ENCODE assay signal across 18 cellular contexts in the genomic region with DNA sequence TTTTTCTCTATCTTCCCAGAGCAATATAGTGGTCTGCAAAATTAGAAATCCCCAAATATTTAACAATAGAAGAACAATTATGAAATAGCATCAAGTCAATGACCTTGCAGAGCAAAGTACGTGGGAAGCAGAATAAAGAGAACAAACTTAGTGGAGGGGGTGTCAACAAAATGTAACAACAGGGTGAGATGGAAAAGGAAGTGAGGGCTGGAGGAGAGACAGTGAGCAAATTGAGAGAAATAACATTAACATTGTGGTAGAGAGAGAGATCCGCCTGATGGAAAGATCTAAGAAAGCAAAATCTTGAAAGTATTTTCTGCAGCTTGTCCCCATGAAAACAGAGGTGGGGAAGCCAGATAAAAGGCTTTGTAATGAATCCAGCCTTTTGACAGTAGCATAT. TPM values are rescaled to one million over a fixed set of nuclear protein-coding genes. Genes with fewer than 3 reads are reported as not detected.
DNase-seq lines count a peak whose midpoint lies in the region; ATAC-seq and TF ChIP-seq lines count a peak whose summit lies in the region.
"Had no signal": no experiment of that assay in that cellular context is flagged by ENCODE, and none has a peak within 500 bp of the region (broad histone marks: within the 10 kb centered on the region; RNA-seq: fewer than 3 reads in every experiment).

No MANE protein-coding gene starts in this region.

- H3K27ac ChIP-seq in upper lobe of right lung = no peak overlapping the region
- no peak overlapping the region for H3K27ac ChIP-seq in body of pancreas
- H3K27ac ChIP-seq: neural progenitor cell had no signal

- H3K4me1 ChIP-seq in upper lobe of right lung = peaks cover 10% of the 10 kb centered on the region
- no peaks in the 10 kb centered on the region for H3K4me1 ChIP-seq in body of pancreas
- H3K4me1 ChIP-seq: neural progenitor cell had no signal

- no peaks in the 10 kb centered on the region for H3K27me3 ChIP-seq in upper lobe of right lung
- no peaks in the 10 kb centered on the region for H3K27me3 ChIP-seq in body of pancreas
- H3K27me3 ChIP-seq: MG63, neural progenitor cell had no signal

- no peaks in the 10 kb centered on the region for H3K9me3 Mint-ChIP-seq in activated naive CD4-positive, alpha-beta T cell treated with anti-CD3 and anti-CD28 coated beads for 36 hours
- no peaks in the 10 kb centered on the region for H3K9me3 Mint-ChIP-seq in activated naive CD8-positive, alpha-beta T cell treated with anti-CD3 and anti-CD28 coated beads for 36 hours
- H3K9me3 Mint-ChIP-seq: endodermal cell, H9, neural progenitor cell had no signal

- peak overlapping the region; percentile 77 for H3K4me3 Mint-ChIP-seq in activated naive CD4-positive, alpha-beta T cell treated with anti-CD3 and anti-CD28 coated beads for 36 hours
- H3K4me3 Mint-ChIP-seq in activated naive CD8-positive, alpha-beta T cell treated with anti-CD3 and anti-CD28 coated beads for 36 hours = peak overlapping the region; percentile 70
- H3K4me3 Mint-ChIP-seq: endodermal cell, H9, neural progenitor cell had no signal

- CTCF ChIA-PET in activated naive CD4-positive, alpha-beta T cell treated with anti-CD3 and anti-CD28 coated beads for 36 hours (lab: Charles Lee) = interaction anchor here (0.8 to 2.4 kb wide), 5 partner anchors 9 to 118 kb away, joined by 3 to 11 read pairs (median 4); no protein-coding TSS in a partner anchor

- DNase-seq in activated naive CD4-positive, alpha-beta T cell treated with anti-CD3 and anti-CD28 coated beads for 36 hours = no peak
- no peak for DNase-seq in activated naive CD4-positive, alpha-beta T cell (lab: John Stamatoyannopoulos, UW)
- DNase-seq in MV-4-11 (lab: John Stamatoyannopoulos, UW) (peak; percentile 13), upper lobe of right lung (no peak), COLO668 (lab: John Stamatoyannopoulos, UW; ENCODE audit: unreplicated experiment) (no peak), body of pancreas (no peak)
- DNase-seq in activated naive CD8-positive, alpha-beta T cell treated with anti-CD3 and anti-CD28 coated beads for 36 hours = no peak
- DNase-seq: amygdala, endodermal cell, H9, mesendoderm, MG63, NCI-H2029, PC-3, SK-N-SH had no signal

- H3K27ac Mint-ChIP-seq in activated naive CD4-positive, alpha-beta T cell treated with anti-CD3 and anti-CD28 coated beads for 36 hours = peak overlapping the region; percentile 91
- H3K27ac Mint-ChIP-seq in activated naive CD8-positive, alpha-beta T cell treated with anti-CD3 and anti-CD28 coated beads for 36 hours = peak overlapping the region; percentile 90
- H3K27ac Mint-ChIP-seq: endodermal cell, H9, neural progenitor cell had no signal

- 28 to 53% methylated on average over 2 of the region's 2 CpGs for WGBS in body of pancreas, 2 donors

- TF ChIP-seq POLR2A in body of pancreas (IDR thresholded peaks at IDR 0.05) = no peak

- peak; percentile 77 for ATAC-seq in upper lobe of right lung
- no peak for ATAC-seq in HG03175 (IDR thresholded peaks at IDR 0.05; ENCODE audit: unreplicated experiment)
- ATAC-seq in body of pancreas = no peak
- ATAC-seq: PC-3 had no signal

- H3K36me3 Mint-ChIP-seq in activated naive CD4-positive, alpha-beta T cell treated with anti-CD3 and anti-CD28 coated beads for 36 hours (ENCODE audit: low read depth) = peaks cover 22% of the 10 kb centered on the region
- H3K36me3 Mint-ChIP-seq in activated naive CD8-positive, alpha-beta T cell treated with anti-CD3 and anti-CD28 coated beads for 36 hours = peaks cover 31% of the 10 kb centered on the region
- H3K36me3 Mint-ChIP-seq: neural progenitor cell had no signal

- H3K9me3 ChIP-seq in upper lobe of right lung (no peaks in the 10 kb centered on the region), body of pancreas (no peaks in the 10 kb centered on the region)
- H3K9me3 ChIP-seq: MG63, SK-N-SH had no signal

- peaks cover 85% of the 10 kb centered on the region for H3K4me1 Mint-ChIP-seq in activated naive CD4-positive, alpha-beta T cell treated with anti-CD3 and anti-CD28 coated beads for 36 hours (ENCODE audit: low read depth)
- peaks cover 71% of the 10 kb centered on the region for H3K4me1 Mint-ChIP-seq in activated naive CD8-positive, alpha-beta T cell treated with anti-CD3 and anti-CD28 coated beads for 36 hours
- H3K4me1 Mint-ChIP-seq: neural progenitor cell had no signal

- no peak overlapping the region for H3K4me3 ChIP-seq in upper lobe of right lung
- no peak overlapping the region for H3K4me3 ChIP-seq in body of pancreas
- H3K4me3 ChIP-seq: MG63, neural progenitor cell had no signal

- no peaks in the 10 kb centered on the region for H3K27me3 Mint-ChIP-seq in activated naive CD4-positive, alpha-beta T cell treated with anti-CD3 and anti-CD28 coated beads for 36 hours (ENCODE audit: low read depth)
- H3K27me3 Mint-ChIP-seq in activated naive CD8-positive, alpha-beta T cell treated with anti-CD3 and anti-CD28 coated beads for 36 hours = no peaks in the 10 kb centered on the region

- TF ChIP-seq CTCF in upper lobe of right lung (IDR thresholded peaks at IDR 0.05) = no peak
- no peak for TF ChIP-seq CTCF in body of pancreas (IDR thresholded peaks at IDR 0.05)

- intact Hi-C loops in activated naive CD4-positive, alpha-beta T cell treated with anti-CD3 and anti-CD28 coated beads for 36 hours (cut with micrococcal nuclease) = loop anchor here (5.0 kb wide), 2 partner anchors 1045 to 1180 kb away; a partner anchor contains a TSS
- intact Hi-C loops in upper lobe of right lung (cut with DNase I) = no loop called here
- intact Hi-C loops in body of pancreas (cut with DNase I) = no loop called here

- H3K36me3 ChIP-seq in upper lobe of right lung = no peaks in the 10 kb centered on the region
- H3K36me3 ChIP-seq in body of pancreas (replicated peaks in 1 of 2; ENCODE audit: insufficient read depth in 1 of 2, low read depth in 2 of 2) = no peaks in the 10 kb centered on the region
- H3K36me3 ChIP-seq: MG63, neural progenitor cell had no signal

RNA-seq across cellular contexts. Expression of gene ARHGAP15, which starts 23.4 kb away (rescaled TPM):
- 10 to 100 TPM; 85.7 to 90.1 TPM for total RNA-seq in activated naive CD4-positive, alpha-beta T cell treated with anti-CD3 and anti-CD28 coated beads for 36 hours
- total RNA-seq in activated naive CD8-positive, alpha-beta T cell treated with anti-CD3 and anti-CD28 coated beads for 36 hours = 10 to 100 TPM; 45.2 to 47.0 TPM
- total RNA-seq in upper lobe of right lung (19.2 TPM), body of pancreas (1 to 10 TPM in 1 of 2 donors, not detected in 1; 1.3 TPM)
- total RNA-seq: H9, PC-3, renal cortical epithelial cell had no signal
